ENCODE assay signal across 12 cellular contexts in the genomic region with DNA sequence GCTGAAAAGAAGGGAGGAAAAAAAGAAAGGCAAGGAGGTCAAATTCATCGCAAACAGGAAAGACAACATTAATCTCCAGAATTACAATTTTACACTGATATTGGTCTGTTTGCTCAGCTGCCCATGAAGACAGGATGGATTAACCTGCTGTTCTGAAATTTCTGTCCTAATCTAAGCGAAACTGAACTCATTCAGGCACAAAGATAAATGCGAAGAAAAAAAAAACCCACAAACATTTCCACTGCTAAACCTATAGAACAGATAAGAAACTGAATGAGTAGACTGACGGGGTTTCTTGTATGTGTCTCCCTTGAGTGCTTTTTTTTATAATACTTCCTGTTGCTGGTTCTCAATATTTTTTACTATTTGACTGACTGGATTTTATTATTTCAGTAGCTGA.
DNase-seq lines count a peak whose midpoint lies in the region; ATAC-seq lines count a peak whose summit lies in the region.
"Had no signal": no experiment of that assay in that cellular context is flagged by ENCODE, and none has a peak within 500 bp of the region (broad histone marks: within the 10 kb centered on the region; RNA-seq: fewer than 3 reads in every experiment).

No MANE protein-coding gene starts in this region.

- no peaks in the 10 kb centered on the region for H3K9me3 Mint-ChIP-seq in effector memory CD8-positive, alpha-beta T cell
- H3K9me3 Mint-ChIP-seq: activated CD8-positive, alpha-beta T cell treated with anti-CD3 and anti-CD28 coated beads for 36 hours had no signal

- H3K4me3 ChIP-seq in HUES6 (ENCODE audit: low read depth, low read length) (no peak overlapping the region), trophoblast cell (ENCODE audit: low read depth, low read length) (no peak overlapping the region)
- H3K4me3 ChIP-seq: prostate gland had no signal

- whole genome bisulfite sequencing in trophoblast cell (ENCODE audit: extremely low coverage, insufficient coverage, insufficient read length), result no CpG with 5 or more reads among the region's 4 CpGs

- H3K4me1 ChIP-seq in HUES6 (ENCODE audit: control insufficient read depth, insufficient read depth, low read length), result peaks cover 20% of the 10 kb centered on the region
- no peaks in the 10 kb centered on the region for H3K4me1 ChIP-seq in trophoblast cell (ENCODE audit: control insufficient read depth in 1 of 2, insufficient read depth in 2 of 2, low read length in 2 of 2)
- H3K4me1 ChIP-seq: prostate gland had no signal

- H3K79me1 ChIP-seq in trophoblast cell (ENCODE audit: low read length), result no peaks in the 10 kb centered on the region

- no peaks in the 10 kb centered on the region for H3K4me1 Mint-ChIP-seq in effector memory CD8-positive, alpha-beta T cell (ENCODE audit: low read depth in 2 of 2)

- no peak overlapping the region for H2BK12ac ChIP-seq in trophoblast cell (ENCODE audit: low read length)

- H3K27me3 Mint-ChIP-seq in effector memory CD8-positive, alpha-beta T cell, result no peaks in the 10 kb centered on the region
- H3K27me3 Mint-ChIP-seq: activated CD8-positive, alpha-beta T cell treated with anti-CD3 and anti-CD28 coated beads for 36 hours had no signal

- H4K91ac ChIP-seq in trophoblast cell (ENCODE audit: low read depth, low read length), result no peak overlapping the region

- H3K4me3 Mint-ChIP-seq in effector memory CD8-positive, alpha-beta T cell, result no peak overlapping the region
- H3K4me3 Mint-ChIP-seq: activated CD8-positive, alpha-beta T cell treated with anti-CD3 and anti-CD28 coated beads for 36 hours had no signal

- H2AFZ ChIP-seq in trophoblast cell (ENCODE audit: insufficient read depth, low read length, poor library complexity), result no peak overlapping the region

- H3K9me3 ChIP-seq in HUES6 (ENCODE audit: control insufficient read depth, insufficient read depth, low read depth, low read length) (no peaks in the 10 kb centered on the region), trophoblast cell (ENCODE audit: insufficient read depth, low read depth, low read length) (no peaks in the 10 kb centered on the region)
- H3K9me3 ChIP-seq: prostate gland, SK-N-SH had no signal

- no peak overlapping the region for H4K12ac ChIP-seq in trophoblast cell (ENCODE audit: low read depth, low read length)

- no peak overlapping the region for H2BK120ac ChIP-seq in trophoblast cell (ENCODE audit: insufficient read depth, low read length, poor library complexity)

- H3K27ac ChIP-seq in HUES6 (ENCODE audit: low read depth, low read length), result peak overlapping the region; percentile 26; the same call in 1 of the 2 replicates
- no peak overlapping the region for H3K27ac ChIP-seq in trophoblast cell (ENCODE audit: low read depth, low read length)
- H3K27ac ChIP-seq: prostate gland had no signal

- H3K4ac ChIP-seq in trophoblast cell (ENCODE audit: low read depth, low read length), result no peak overlapping the region

- no peaks in the 10 kb centered on the region; the same call in 1 of the 2 replicates for H3K27me3 ChIP-seq in HUES6 (ENCODE audit: control insufficient read depth, insufficient read depth, low read length)
- no peaks in the 10 kb centered on the region for H3K27me3 ChIP-seq in trophoblast cell (ENCODE audit: insufficient read depth, low read length)

- H3K36me3 ChIP-seq in HUES6 (ENCODE audit: control insufficient read depth, insufficient read depth, low read length) (no peaks in the 10 kb centered on the region), trophoblast cell (ENCODE audit: control insufficient read depth in 1 of 2, insufficient read depth in 2 of 2, low read length in 2 of 2) (no peaks in the 10 kb centered on the region)
- H3K36me3 ChIP-seq: prostate gland had no signal

- H3K9ac ChIP-seq in HUES6 (ENCODE audit: low read length) (no peak overlapping the region), trophoblast cell (ENCODE audit: low read length) (no peak overlapping the region)
- H3K9ac ChIP-seq: SK-N-SH had no signal

- H4K8ac ChIP-seq in trophoblast cell (ENCODE audit: low read depth, low read length), result no peak overlapping the region

- no peak overlapping the region for H3K14ac ChIP-seq in trophoblast cell (ENCODE audit: low read length)

- no peak overlapping the region for H2BK5ac ChIP-seq in trophoblast cell (ENCODE audit: low read depth, low read length, poor library complexity)

- no peaks in the 10 kb centered on the region for H3K79me2 ChIP-seq in trophoblast cell (ENCODE audit: control insufficient read depth, insufficient read depth, low read length, poor library complexity)

- H2AK5ac ChIP-seq in trophoblast cell (ENCODE audit: low read length), result no peak overlapping the region

- peak; percentile 68 for DNase-seq in DMS53 treated with DMSO at 0.1 percent for 48 hours (lab: John Stamatoyannopoulos, UW; ENCODE audit: unreplicated experiment)
- no peak for DNase-seq in trophoblast cell
- no peak for DNase-seq in activated CD4-positive, alpha-beta T cell treated with anti-CD3 and anti-CD28 coated beads for 1 hour
- DNase-seq in effector memory CD8-positive, alpha-beta T cell, result no peak
- DNase-seq in activated CD8-positive, alpha-beta memory T cell treated with anti-CD3 and anti-CD28 coated beads, Interleukin-2, amount 50 U/mL, for 48 hours, result no peak
- DNase-seq: activated CD8-positive, alpha-beta T cell treated with anti-CD3 and anti-CD28 coated beads for 36 hours; NCI-H2171 treated with DMSO at 0.1 percent for 48 hours; SK-N-SH had no signal

- H3K27ac Mint-ChIP-seq in effector memory CD8-positive, alpha-beta T cell, result no peak overlapping the region
- H3K27ac Mint-ChIP-seq: activated CD8-positive, alpha-beta T cell treated with anti-CD3 and anti-CD28 coated beads for 36 hours had no signal

- no peaks in the 10 kb centered on the region for H3K36me3 Mint-ChIP-seq in effector memory CD8-positive, alpha-beta T cell (ENCODE audit: insufficient read depth)

- no peak overlapping the region for H3K23ac ChIP-seq in trophoblast cell (ENCODE audit: low read length)

- H3K18ac ChIP-seq in trophoblast cell (ENCODE audit: low read length), result no peak overlapping the region

- peak; percentile 91 for ATAC-seq in GM19351 (IDR thresholded peaks at IDR 0.05; ENCODE audit: unreplicated experiment)
- ATAC-seq in HG02852 (IDR thresholded peaks at IDR 0.05; ENCODE audit: unreplicated experiment), result peak; percentile 95
- no peak for ATAC-seq in effector memory CD8-positive, alpha-beta T cell (replicated peaks)
- ATAC-seq: activated CD8-positive, alpha-beta T cell treated with anti-CD3 and anti-CD28 coated beads for 36 hours had no signal

- H3K4me2 ChIP-seq in trophoblast cell (ENCODE audit: low read length), result no peak overlapping the region
- H3K4me2 ChIP-seq: SK-N-SH had no signal
